8 cellular contexts compared by ENCODE assay signal in genomic region chr15:80989110-80989517, GRCh38.
DNase-seq lines count a peak whose midpoint lies in the region; TF ChIP-seq lines count a peak whose summit lies in the region.

No MANE protein-coding gene starts in this region.

- H3K4me3 ChIP-seq in LNCaP clone FGC (ENCODE audit: low read depth, low read length) (peak overlapping the region; percentile 86), mucosa of stomach (ENCODE audit: low read length) (peak overlapping the region; percentile 85)

- H3K4me1 ChIP-seq in mucosa of stomach (ENCODE audit: control insufficient read depth, insufficient read depth, low read length), result no peaks in the 10 kb centered on the region

- no peaks in the 10 kb centered on the region for H3K9me3 ChIP-seq in mucosa of stomach (ENCODE audit: control insufficient read depth, low read length)

- peak overlapping the region; percentile 91 for H3K27ac ChIP-seq in cingulate gyrus (ENCODE audit: low read depth, low read length)

- peak overlapping the region; percentile 95 for H3K9ac ChIP-seq in mucosa of stomach (ENCODE audit: low read length)

- H3K36me3 ChIP-seq in mucosa of stomach (ENCODE audit: control insufficient read depth, insufficient read depth, low read length), result no peaks in the 10 kb centered on the region

- no peak for TF ChIP-seq CTCF in LNCaP clone FGC (IDR thresholded peaks at IDR 0.05; ENCODE audit: control insufficient read depth, extremely low read depth, insufficient read depth)

- H3K27me3 ChIP-seq in mucosa of stomach (ENCODE audit: control insufficient read depth, insufficient read depth, low read length), result no peaks in the 10 kb centered on the region

- DNase-seq in activated CD8-positive, alpha-beta memory T cell treated with anti-CD3 and anti-CD28 coated beads for 24 hours, result peak; percentile 62
- no peak for DNase-seq in activated CD8-positive, alpha-beta memory T cell treated with anti-CD3 and anti-CD28 coated beads, Interleukin-2, amount 50 U/mL, for 48 hours
- DNase-seq in LNCaP clone FGC (ENCODE audit: low read depth), result no peak
- DNase-seq in T1000 (lab: John Stamatoyannopoulos, UW), result no peak
- no peak for DNase-seq in globus pallidus (ENCODE audit: low spot score)
- DNase-seq in NCI-H146 (lab: John Stamatoyannopoulos, UW), result no peak
